ENCODE assay signal across 19 cellular contexts in the genomic region with DNA sequence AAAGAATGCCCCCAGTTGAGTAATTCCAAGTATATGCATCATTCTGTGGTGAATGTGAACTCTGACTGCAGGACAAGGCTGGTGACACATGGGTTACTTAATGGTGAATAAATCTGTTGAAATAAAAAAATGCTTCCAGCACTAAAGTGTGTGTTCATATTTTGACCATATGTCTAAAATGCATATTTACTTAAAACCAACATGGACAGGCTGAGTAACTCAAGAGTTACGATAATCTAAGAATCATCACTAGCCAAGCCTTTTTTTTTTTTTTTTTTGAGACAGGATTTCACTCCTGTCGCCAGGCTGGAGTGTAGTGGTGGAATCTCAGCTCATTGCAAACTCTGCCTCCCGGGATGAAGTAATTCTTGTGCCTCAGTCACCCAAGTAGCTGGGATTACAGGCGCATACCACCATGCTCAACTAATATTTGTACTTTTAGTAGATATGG. TPM values are rescaled to one million over a fixed set of nuclear protein-coding genes. Genes with fewer than 3 reads are reported as not detected.
DNase-seq lines count a peak whose midpoint lies in the region; ATAC-seq, FAIRE-seq and TF ChIP-seq lines count a peak whose summit lies in the region.
"Had no signal": no experiment of that assay in that cellular context is flagged by ENCODE, and none has a peak within 500 bp of the region (broad histone marks: within the 10 kb centered on the region; RNA-seq: fewer than 3 reads in every experiment).

No MANE protein-coding gene starts in this region.

- H3K9me3 ChIP-seq in PC-9 (ENCODE audit: insufficient read depth, low read depth) (peaks cover 15% of the 10 kb centered on the region), endothelial cell of umbilical vein (replicated peaks; ENCODE audit: control insufficient read depth, insufficient read depth, low read length) (no peaks in the 10 kb centered on the region)

- no peak for ATAC-seq in GM21390 (IDR thresholded peaks at IDR 0.05; ENCODE audit: unreplicated experiment)
- ATAC-seq in natural killer cell treated with Interleukin-12 subunit alpha and Interleukin-12 subunit beta and Interleukin-15 and Interleukin-18, amount 100 ng/mL, for 72 hours, result no peak
- ATAC-seq: CD8-positive, alpha-beta T cell; Right ventricle myocardium inferior; stimulated activated naive CD8-positive, alpha-beta T cell treated with anti-CD3 and anti-CD28 coated beads, Interleukin-15, Interleukin-2, amounts not matched to agents 100 U/mL and 50 U/mL, for 24 hours had no signal

- no peaks in the 10 kb centered on the region for H3K9me1 ChIP-seq in endothelial cell of umbilical vein (replicated peaks; ENCODE audit: control insufficient read depth, extremely low read depth, insufficient read depth, low read length)

- intact Hi-C loops in PC-9 (cut with micrococcal nuclease; ENCODE audit: unreplicated experiment), result no loop called here
- intact Hi-C loops in endothelial cell of umbilical vein (cut with micrococcal nuclease), result no loop called here

- peaks cover 36% of the 10 kb centered on the region for H3K4me1 ChIP-seq in PC-9 (replicated peaks; ENCODE audit: insufficient read depth)
- no peaks in the 10 kb centered on the region for H3K4me1 ChIP-seq in endothelial cell of umbilical vein (ENCODE audit: control insufficient read depth, extremely low read depth, insufficient read depth, low read length)

- CTCF ChIA-PET in PC-9 (lab: Charles Lee) (no interaction called here), endothelial cell of umbilical vein (lab: Charles Lee) (interaction anchor here (0.7 to 3.3 kb wide), 3 partner anchors 25 to 61 kb away, joined by 3 to 15 read pairs (median 4); a partner anchor contains a TSS)

- peak overlapping the region; percentile 83 for H3K27ac Mint-ChIP-seq in osteocyte (ENCODE audit: unreplicated experiment)
- H3K27ac Mint-ChIP-seq in natural killer cell treated with Interleukin-12 subunit alpha and Interleukin-12 subunit beta and Interleukin-15 and Interleukin-18, amount 100 ng/mL, for 72 hours, result no peak overlapping the region
- H3K27ac Mint-ChIP-seq: CD8-positive, alpha-beta T cell; naive B cell had no signal

- H3K27ac ChIP-seq in PC-9 (peak overlapping the region; percentile 65), endothelial cell of umbilical vein (ENCODE audit: insufficient read depth, low read depth, low read length) (no peak overlapping the region)
- H3K27ac ChIP-seq: coronary artery had no signal

- H3K36me3 Mint-ChIP-seq in osteocyte (ENCODE audit: unreplicated experiment), result peaks cover 5% of the 10 kb centered on the region
- H3K36me3 Mint-ChIP-seq in natural killer cell treated with Interleukin-12 subunit alpha and Interleukin-12 subunit beta and Interleukin-15 and Interleukin-18, amount 100 ng/mL, for 72 hours, result no peaks in the 10 kb centered on the region
- H3K36me3 Mint-ChIP-seq: CD8-positive, alpha-beta T cell had no signal

- H3K4me3 Mint-ChIP-seq in osteocyte (ENCODE audit: unreplicated experiment), result no peak overlapping the region
- H3K4me3 Mint-ChIP-seq in natural killer cell treated with Interleukin-12 subunit alpha and Interleukin-12 subunit beta and Interleukin-15 and Interleukin-18, amount 100 ng/mL, for 72 hours, result no peak overlapping the region
- H3K4me3 Mint-ChIP-seq: CD8-positive, alpha-beta T cell; naive B cell had no signal

- peaks cover 39% of the 10 kb centered on the region for H3K4me1 Mint-ChIP-seq in osteocyte (ENCODE audit: unreplicated experiment)
- H3K4me1 Mint-ChIP-seq in natural killer cell treated with Interleukin-12 subunit alpha and Interleukin-12 subunit beta and Interleukin-15 and Interleukin-18, amount 100 ng/mL, for 72 hours (ENCODE audit: low read depth in 2 of 2), result no peaks in the 10 kb centered on the region
- H3K4me1 Mint-ChIP-seq: naive B cell had no signal

- no peak for FAIRE-seq in endothelial cell of umbilical vein (lab: Jason Lieb, UNC)

- no peaks in the 10 kb centered on the region for H3K79me2 ChIP-seq in PC-9 (ENCODE audit: low read depth)
- no peaks in the 10 kb centered on the region for H3K79me2 ChIP-seq in endothelial cell of umbilical vein (ENCODE audit: control insufficient read depth, insufficient read depth, low read length)

- BruUV-seq in PC-9 (replicated peaks; lab: Mats Ljungman, UMichigan) (no TSS peak), endothelial cell of umbilical vein (replicated peaks; lab: Mats Ljungman, UMichigan) (no TSS peak)

- DNase-seq in Daoy (ENCODE audit: low read depth) (peak; percentile 63), PC-9 (peak in 1 of 2 experiments; percentile 95), endothelial cell of umbilical vein (ENCODE audit: low read depth, low spot score) (no peak), osteocyte (ENCODE audit: extremely low spot score, unreplicated experiment) (no peak), activated T-cell treated with anti-CD3 and anti-CD28 coated beads for 4 hours (no peak), putamen (ENCODE audit: low spot score) (no peak)
- DNase-seq in natural killer cell treated with Interleukin-12 subunit alpha and Interleukin-12 subunit beta and Interleukin-15 and Interleukin-18, amount 100 ng/mL, for 72 hours (ENCODE audit: low spot score), result no peak
- DNase-seq: activated naive CD4-positive, alpha-beta T cell treated with anti-CD3 and anti-CD28 coated beads, Interleukin-2, amount 50 U/mL, for 16 hours; CD8-positive, alpha-beta T cell; glutamatergic neuron; naive B cell; NCI-H1092; NCI-H524; retina; stimulated activated naive CD8-positive, alpha-beta T cell treated with anti-CD3 and anti-CD28 coated beads, Interleukin-15, Interleukin-2, amounts not matched to agents 100 U/mL and 50 U/mL, for 24 hours had no signal

- H3K9me2 ChIP-seq in PC-9 (ENCODE audit: insufficient read depth), result no peaks in the 10 kb centered on the region

- no peak for TF ChIP-seq POLR2A in endothelial cell of umbilical vein (IDR thresholded peaks at IDR 0.05; ENCODE audit: low read depth, low read length)

- peaks cover 11% of the 10 kb centered on the region for H3K9me3 Mint-ChIP-seq in osteocyte (ENCODE audit: unreplicated experiment)
- H3K9me3 Mint-ChIP-seq in natural killer cell treated with Interleukin-12 subunit alpha and Interleukin-12 subunit beta and Interleukin-15 and Interleukin-18, amount 100 ng/mL, for 72 hours, result peaks cover 3% of the 10 kb centered on the region
- H3K9me3 Mint-ChIP-seq: CD8-positive, alpha-beta T cell had no signal

- no peaks in the 10 kb centered on the region for H3K27me3 ChIP-seq in PC-9 (ENCODE audit: insufficient read depth, low read depth)
- no peaks in the 10 kb centered on the region for H3K27me3 ChIP-seq in endothelial cell of umbilical vein (ENCODE audit: control insufficient read depth in 2 of 2, insufficient read depth in 2 of 2, low read length in 2 of 2)

- H3K4me2 ChIP-seq in PC-9 (peak overlapping the region; percentile 41; the same call in 1 of the 2 replicates), endothelial cell of umbilical vein (ENCODE audit: insufficient read depth, low read length) (no peak overlapping the region)

- no peaks in the 10 kb centered on the region for H3K27me3 Mint-ChIP-seq in osteocyte (ENCODE audit: unreplicated experiment)
- H3K27me3 Mint-ChIP-seq in natural killer cell treated with Interleukin-12 subunit alpha and Interleukin-12 subunit beta and Interleukin-15 and Interleukin-18, amount 100 ng/mL, for 72 hours, result peaks cover 0 to 14% of the 10 kb centered on the region in 2 donors

- H3K4me3 ChIP-seq in PC-9, result no peak overlapping the region
- H3K4me3 ChIP-seq in endothelial cell of umbilical vein (replicated peaks in 1 of 3; ENCODE audit: insufficient read depth in 1 of 3, low read depth in 1 of 3, low read length in 3 of 3), result no peak overlapping the region
- H3K4me3 ChIP-seq: coronary artery had no signal

- no peak for TF ChIP-seq CTCF in PC-9 (conservative IDR thresholded peaks at IDR 0.05)
- TF ChIP-seq CTCF in endothelial cell of umbilical vein (IDR thresholded peaks at IDR 0.05; ENCODE audit: extremely low read depth in 1 of 2, insufficient read depth in 1 of 2, low read depth in 1 of 2, low read length in 2 of 2), result no peak
- TF ChIP-seq CTCF in osteocyte (IDR thresholded peaks at IDR 0.05), result no peak

- H3K9ac ChIP-seq in endothelial cell of umbilical vein (replicated peaks; ENCODE audit: extremely low read depth, insufficient read depth, low read length), result no peak overlapping the region

- dilution Hi-C loops in endothelial cell of umbilical vein (cut with MboI; ENCODE audit: extremely low pct_ligation_motif_present, low sequenced_read_pairs), result no loop called here

- H3F3A ChIP-seq in PC-9 (ENCODE audit: insufficient read depth, low read depth), result peaks cover 17% of the 10 kb centered on the region; the same call in 1 of the 2 replicates

- H2AFZ ChIP-seq in PC-9, result no peak overlapping the region
- H2AFZ ChIP-seq in endothelial cell of umbilical vein (ENCODE audit: low read depth, low read length), result no peak overlapping the region

- POLR2A ChIA-PET in PC-9 (lab: Charles Lee; ENCODE audit: unreplicated experiment) (no interaction called here), endothelial cell of umbilical vein (lab: Charles Lee) (no interaction called here)

- H3K36me3 ChIP-seq in PC-9 (ENCODE audit: low read depth) (no peaks in the 10 kb centered on the region), endothelial cell of umbilical vein (ENCODE audit: control insufficient read depth in 2 of 2, extremely low read depth in 1 of 2, insufficient read depth in 2 of 2, low read length in 2 of 2) (no peaks in the 10 kb centered on the region)

- H4K20me1 ChIP-seq in PC-9 (ENCODE audit: insufficient read depth) (no peaks in the 10 kb centered on the region), endothelial cell of umbilical vein (replicated peaks; ENCODE audit: control insufficient read depth, extremely low read depth, insufficient read depth, low read length) (no peaks in the 10 kb centered on the region)

TF ChIP-seq in endothelial cell of umbilical vein, 7 proteins besides CTCF, POLR2A, EP300 and RAD21 (continues in another document):
- TF ChIP-seq FOS (IDR thresholded peaks at IDR 0.05; ENCODE audit: borderline replicate concordance, insufficient read depth, low read length) (peak; percentile 11), MYC (IDR thresholded peaks at IDR 0.05; ENCODE audit: low read depth, low read length) (no peak)

RNA-seq across cellular contexts. Expression of a gene that starts 47.1 kb away (rescaled TPM):
- total RNA-seq in Daoy (2014; rRNA removed; shearing (Covaris generic)), result 6.5 and 15.4 TPM in 2 replicates
- 3.1 and 5.8 TPM in 2 replicates for total RNA-seq in PC-9 (2021)
- total RNA-seq in endothelial cell of umbilical vein, result not detected in 2 replicates
- 0.04 TPM in 1 of 2 replicates, not detected in the other for polyA plus RNA-seq in endothelial cell of umbilical vein
- polyA plus RNA-seq in endothelial cell of umbilical vein (2011; cell fraction: cytosol; rRNA removed), result 0.04 and 0.06 TPM in 2 replicates
- polyA plus RNA-seq in endothelial cell of umbilical vein (2011; cell fraction: nucleus; rRNA removed), result 0.06 TPM in 1 of 2 replicates, not detected in the other
- polyA plus RNA-seq in endothelial cell of umbilical vein (2012), result 0.03 and 0.19 TPM in 2 replicates
- polyA minus RNA-seq in endothelial cell of umbilical vein, result not detected in 2 replicates
- not detected for polyA minus RNA-seq in endothelial cell of umbilical vein (2011; cell fraction: cytosol; rRNA and poly(A)+ RNA removed)
- polyA minus RNA-seq in endothelial cell of umbilical vein (2011; cell fraction: nucleus; rRNA and poly(A)+ RNA removed), result not detected in 2 replicates
- 22.8 and 30.9 TPM in 2 replicates for total RNA-seq in osteocyte
- not detected for total RNA-seq in natural killer cell treated with Interleukin-12 subunit alpha and Interleukin-12 subunit beta and Interleukin-15 and Interleukin-18, amount 100 ng/mL, for 72 hours
- total RNA-seq: activated CD8-positive, alpha-beta memory T cell treated with anti-CD3 and anti-CD28 coated beads for 36 hours; CD8-positive, alpha-beta T cell had no signal
